ENCODE assay signal across 18 cellular contexts in genomic region chr10:110446277-110446676, GRCh38. TPM values are rescaled to one million over a fixed set of nuclear protein-coding genes. Genes with fewer than 3 reads are reported as not detected.
A peak's percentile ranks its signal among the peaks of the same experiment; 100 is the strongest.
DNase-seq lines count a peak whose midpoint lies in the region; ATAC-seq and TF ChIP-seq lines count a peak whose summit lies in the region.
"Had no signal": no experiment of that assay in that cellular context is flagged by ENCODE, and none has a peak within 500 bp of the region (broad histone marks: within the 10 kb centered on the region; RNA-seq: fewer than 3 reads in every experiment).

No MANE protein-coding gene starts in this region.

- H3K4me3 ChIP-seq in ACC112 (ENCODE audit: low read depth, low read length) (no peak overlapping the region), HEK293 (ENCODE audit: low read depth, low read length) (no peak overlapping the region)
- H3K4me3 ChIP-seq: GM23248, HAP-1, SJCRH30 had no signal

- H3K9me3 ChIP-seq in HEK293 (ENCODE audit: control insufficient read depth, insufficient read depth, low read depth, low read length) = no peaks in the 10 kb centered on the region
- H3K9me3 ChIP-seq: HAP-1, SJCRH30 had no signal

- no peaks in the 10 kb centered on the region for H3K36me3 ChIP-seq in ACC112 (ENCODE audit: insufficient read depth, low read length)
- no peaks in the 10 kb centered on the region for H3K36me3 ChIP-seq in HEK293 (ENCODE audit: control insufficient read depth in 2 of 2, insufficient read depth in 1 of 2, low read length in 2 of 2)
- H3K36me3 ChIP-seq: HAP-1, SJCRH30 had no signal

- H3K4me1 ChIP-seq in ACC112 (ENCODE audit: control insufficient read depth, insufficient read depth, low read length, unreplicated experiment) = peaks cover 17% of the 10 kb centered on the region
- no peaks in the 10 kb centered on the region for H3K4me1 ChIP-seq in HEK293 (ENCODE audit: control insufficient read depth, insufficient read depth, low read length)
- H3K4me1 ChIP-seq: HAP-1 had no signal

- POLR2A ChIA-PET in HEK293 (lab: Yijun Ruan, JAX) = no interaction called here

- DNase-seq in epithelial cell of prostate (ENCODE audit: low read depth, low spot score) = no peak
- peak; percentile 15 for DNase-seq in sciatic nerve (ENCODE audit: low spot score)
- no peak for DNase-seq in GOT3 (lab: John Stamatoyannopoulos, UW)
- DNase-seq in left ventricle myocardium superior = no peak
- DNase-seq: COR-L47, DMS79, GM23248, NCI-H1105, NCI-H146, NCI-H2029, NCI-H2227 treated with DMSO at 0.1 percent for 48 hours, NCI-H510A, NCI-H748 treated with DMSO at 0.1 percent for 48 hours, SJCRH30 had no signal

- intact Hi-C loops in sciatic nerve (cut with DNase I) = no loop called here
- intact Hi-C loops in left ventricle myocardium superior (cut with micrococcal nuclease) = no loop called here

- no peak for TF ChIP-seq CTCF in HEK293 (tag by site-specific recombination; IDR thresholded peaks at IDR 0.05)

- H3K27me3 ChIP-seq in ACC112 (ENCODE audit: insufficient read depth, low read length) = no peaks in the 10 kb centered on the region
- H3K27me3 ChIP-seq: SJCRH30 had no signal

- ATAC-seq in sciatic nerve (no peak), left ventricle myocardium superior (no peak), GM18868 (IDR thresholded peaks at IDR 0.05; ENCODE audit: unreplicated experiment) (no peak)

- no peaks in the 10 kb centered on the region for H3K79me2 ChIP-seq in ACC112 (ENCODE audit: control insufficient read depth, insufficient read depth, low read length, unreplicated experiment)

- CTCF ChIA-PET in HEK293 (lab: Yijun Ruan, JAX) = interaction anchor here (1.0 to 1.1 kb wide), 2 partner anchors 35 to 100 kb away, joined by 3 to 5 read pairs; no protein-coding TSS in a partner anchor

- H3K27ac ChIP-seq in ACC112 (ENCODE audit: low read depth, low read length) (peak overlapping the region; percentile 88; the same call in 1 of the 2 replicates), HEK293 (ENCODE audit: extremely low read depth, low read depth, low read length) (no peak overlapping the region), epithelial cell of prostate (peak overlapping the region; percentile 80)
- H3K27ac ChIP-seq: SJCRH30 had no signal

- no peak overlapping the region for H2AFZ ChIP-seq in ACC112 (ENCODE audit: low read length, unreplicated experiment)

TF ChIP-seq in HEK293, 187 proteins besides CTCF, POLR2A, EP300 and RAD21:
- TF ChIP-seq ZNF354C (tag by site-specific recombination; IDR thresholded peaks at IDR 0.05; ENCODE audit: borderline replicate concordance, low read depth) (no peak), MYNN (tag by site-specific recombination; IDR thresholded peaks at IDR 0.05; ENCODE audit: borderline replicate concordance) (peak; percentile 78), TSHZ1 (tag by site-specific recombination; IDR thresholded peaks at IDR 0.05; ENCODE audit: borderline replicate concordance) (no peak), RBAK (tag by site-specific recombination; IDR thresholded peaks at IDR 0.05) (no peak), ZNF18 (tag by site-specific recombination; IDR thresholded peaks at IDR 0.05) (no peak), ZNF248 (tag by site-specific recombination; IDR thresholded peaks at IDR 0.05) (no peak), ZNF274 (IDR thresholded peaks at IDR 0.05; ENCODE audit: low read length) (no peak), ZNF274 (tag by site-specific recombination; IDR thresholded peaks at IDR 0.05; ENCODE audit: borderline replicate concordance) (no peak)

RNA-seq across cellular contexts. Expression of gene DUSP5, which starts 51.4 kb away (rescaled TPM):
- total RNA-seq in sciatic nerve (53.5 TPM), left ventricle myocardium superior (7.1 TPM)
